In the genomic region with DNA sequence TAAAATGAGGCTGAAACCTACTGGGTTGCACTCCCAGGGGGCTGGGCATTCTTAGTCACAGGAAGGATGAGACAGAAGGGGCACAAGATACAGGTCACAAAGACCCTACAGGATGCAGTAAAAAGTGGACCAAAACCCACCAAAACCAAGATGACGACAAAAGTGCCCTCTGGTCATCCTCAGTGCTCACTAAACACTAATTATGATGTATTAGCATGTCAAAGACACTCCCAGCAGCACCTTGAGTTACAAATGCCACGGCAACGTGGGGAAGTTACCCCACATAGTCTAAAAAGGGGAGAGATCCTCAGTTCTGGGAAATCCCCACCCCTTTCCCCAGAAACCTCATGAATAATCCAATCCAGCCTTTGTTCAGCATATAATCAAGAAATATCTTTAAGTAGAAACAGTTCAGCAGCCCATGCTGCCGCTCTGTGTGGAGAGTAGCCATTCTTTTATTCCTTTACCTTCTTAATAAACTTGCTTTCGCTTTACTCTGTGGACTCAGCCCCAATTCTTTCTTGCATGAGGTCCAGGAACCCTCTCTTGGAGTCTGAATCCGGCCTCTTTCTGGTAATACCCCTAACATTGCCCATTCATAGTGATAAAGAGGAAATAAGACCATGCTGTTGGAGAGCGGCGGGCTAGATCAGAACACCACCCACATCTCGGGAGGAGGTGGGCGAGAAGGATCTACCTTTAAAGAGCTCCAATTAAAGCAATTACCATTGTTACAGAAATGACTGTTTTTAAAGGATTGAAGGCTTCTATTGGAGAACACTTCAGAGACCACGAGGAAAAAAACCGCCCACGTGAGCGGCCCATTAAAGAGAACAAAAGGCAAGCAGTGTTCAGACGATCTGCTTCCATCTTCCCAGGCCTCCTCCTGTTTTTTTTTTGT, we compare ENCODE assay signal across 9 cellular contexts.
DNase-seq lines count a peak whose midpoint lies in the region; ATAC-seq and TF ChIP-seq lines count a peak whose summit lies in the region.
"Had no signal": no experiment of that assay in that cellular context is flagged by ENCODE, and none has a peak within 500 bp of the region (broad histone marks: within the 10 kb centered on the region; RNA-seq: fewer than 3 reads in every experiment).

No MANE protein-coding gene starts in this region.

- no peaks in the 10 kb centered on the region for H3K9me3 ChIP-seq in CD8-positive, alpha-beta memory T cell (ENCODE audit: low read length)
- H3K9me3 ChIP-seq in endodermal cell (ENCODE audit: control insufficient read depth, low read length), result no peaks in the 10 kb centered on the region
- no peaks in the 10 kb centered on the region for H3K9me3 ChIP-seq in sigmoid colon
- H3K9me3 ChIP-seq in osteoblast (ENCODE audit: low read depth, low read length), result no peaks in the 10 kb centered on the region

- no peaks in the 10 kb centered on the region for H3K36me3 ChIP-seq in CD8-positive, alpha-beta memory T cell (ENCODE audit: insufficient read depth, low read length)
- H3K36me3 ChIP-seq in endodermal cell (ENCODE audit: control insufficient read depth, insufficient read depth, low read length) (no peaks in the 10 kb centered on the region), sigmoid colon (no peaks in the 10 kb centered on the region), osteoblast (ENCODE audit: insufficient read depth, low read length) (no peaks in the 10 kb centered on the region)

- no peaks in the 10 kb centered on the region for H3K79me2 ChIP-seq in osteoblast (ENCODE audit: insufficient read depth, low read length)

- intact Hi-C loops in sigmoid colon (cut with DNase I), result no loop called here

- no peak for TF ChIP-seq POLR2A in sigmoid colon (IDR thresholded peaks at IDR 0.05)

- H3K9me3 Mint-ChIP-seq in CD8-positive, alpha-beta memory T cell, result no peaks in the 10 kb centered on the region
- H3K9me3 Mint-ChIP-seq in T-helper 2 cell treated with Interferon-gamma antibody and Interleukin-4, amounts not matched to agents 5 μg/mL and 100 μg/mL, for 36 hours, result no peaks in the 10 kb centered on the region
- H3K9me3 Mint-ChIP-seq in endodermal cell, result no peaks in the 10 kb centered on the region

- H3K4me3 ChIP-seq in CD8-positive, alpha-beta memory T cell (ENCODE audit: low read length), result no peak overlapping the region
- H3K4me3 ChIP-seq in endodermal cell (ENCODE audit: low read length) (no peak overlapping the region), sigmoid colon (no peak overlapping the region), osteoblast (ENCODE audit: insufficient read depth, low read length) (no peak overlapping the region)

- H3K27me3 Mint-ChIP-seq in CD8-positive, alpha-beta memory T cell, result peaks cover 5 to 8% of the 10 kb centered on the region in 2 donors
- no peaks in the 10 kb centered on the region for H3K27me3 Mint-ChIP-seq in T-helper 2 cell treated with Interferon-gamma antibody and Interleukin-4, amounts not matched to agents 5 μg/mL and 100 μg/mL, for 36 hours (ENCODE audit: low read depth)
- H3K27me3 Mint-ChIP-seq in endodermal cell (ENCODE audit: insufficient read depth), result no peaks in the 10 kb centered on the region

- POLR2A ChIA-PET in CD8-positive, alpha-beta memory T cell (lab: Charles Lee), result no interaction called here

- H3K4me2 ChIP-seq in osteoblast (ENCODE audit: insufficient read depth, low read length), result no peak overlapping the region

- no peaks in the 10 kb centered on the region for H3K36me3 Mint-ChIP-seq in CD8-positive, alpha-beta memory T cell
- H3K36me3 Mint-ChIP-seq in T-helper 2 cell treated with Interferon-gamma antibody and Interleukin-4, amounts not matched to agents 5 μg/mL and 100 μg/mL, for 36 hours (ENCODE audit: low read depth), result no peaks in the 10 kb centered on the region
- H3K36me3 Mint-ChIP-seq in endodermal cell (ENCODE audit: low read depth), result no peaks in the 10 kb centered on the region

- no peaks in the 10 kb centered on the region for H3K27me3 ChIP-seq in CD8-positive, alpha-beta memory T cell (ENCODE audit: insufficient read depth, low read length, poor library complexity, severe bottlenecking)
- H3K27me3 ChIP-seq in endodermal cell (ENCODE audit: control insufficient read depth, insufficient read depth, low read length, poor library complexity, severe bottlenecking), result no peaks in the 10 kb centered on the region
- peaks cover 0 to 5% (median 0%) of the 10 kb centered on the region in 3 donors for H3K27me3 ChIP-seq in sigmoid colon
- H3K27me3 ChIP-seq in osteoblast (ENCODE audit: insufficient read depth, low read length), result peaks cover 4% of the 10 kb centered on the region

- TF ChIP-seq EP300 in sigmoid colon (IDR thresholded peaks at IDR 0.05), result no peak

- in situ Hi-C loops in ACHN (cut with HindIII; ENCODE audit: low pct_ligation_motif_present, low pct_unique_long_range_greater_than_20kb, low sequenced_read_pairs), result no loop called here

- 75 to 82% methylated on average over 7 to 15 of the region's 15 CpGs for WGBS in endodermal cell (ENCODE audit: insufficient coverage in 1 of 2, insufficient read length in 1 of 2), 2 experiments
- WGBS in sigmoid colon, 2 donors, result 68 to 71% methylated on average over 15 of the region's 15 CpGs

- ATAC-seq in GM19351 (IDR thresholded peaks at IDR 0.05; ENCODE audit: unreplicated experiment), result peak; percentile 55

- peaks cover 5% of the 10 kb centered on the region for H3K4me1 ChIP-seq in CD8-positive, alpha-beta memory T cell (ENCODE audit: insufficient read depth, low read length)
- H3K4me1 ChIP-seq in endodermal cell (ENCODE audit: control insufficient read depth, insufficient read depth, low read length) (no peaks in the 10 kb centered on the region), sigmoid colon (no peaks in the 10 kb centered on the region), osteoblast (ENCODE audit: insufficient read depth, low read length) (no peaks in the 10 kb centered on the region)

- peak overlapping the region in 6 of 8 donors; percentile 8 to 70 (median 27) for H3K27ac Mint-ChIP-seq in CD8-positive, alpha-beta memory T cell
- no peak overlapping the region for H3K27ac Mint-ChIP-seq in T-helper 2 cell treated with Interferon-gamma antibody and Interleukin-4, amounts not matched to agents 5 μg/mL and 100 μg/mL, for 36 hours
- H3K27ac Mint-ChIP-seq in endodermal cell, result no peak overlapping the region

- no peak for DNase-seq in CD8-positive, alpha-beta memory T cell
- DNase-seq in T-helper 2 cell treated with Interferon-gamma antibody and Interleukin-4, amounts not matched to agents 5 μg/mL and 100 μg/mL, for 36 hours (ENCODE audit: low spot score), result peak; percentile 27
- DNase-seq in endodermal cell, result peak; percentile 24
- DNase-seq in sigmoid colon, result no peak
- no peak for DNase-seq in NCI-H2107 (lab: John Stamatoyannopoulos, UW)
- no peak for DNase-seq in osteoblast (ENCODE audit: insufficient read length, low spot score, missing footprints)
- no peak for DNase-seq in ACHN
- DNase-seq: DMS79 treated with DMSO at 0.1 percent for 48 hours had no signal

- no peak overlapping the region for H3K27ac ChIP-seq in CD8-positive, alpha-beta memory T cell (ENCODE audit: low read depth, low read length)
- H3K27ac ChIP-seq in endodermal cell (ENCODE audit: low read depth, low read length), result peak overlapping the region; percentile 17
- H3K27ac ChIP-seq in sigmoid colon, result no peak overlapping the region
- H3K27ac ChIP-seq in osteoblast (ENCODE audit: low read depth, low read length), result no peak overlapping the region

- no peak for TF ChIP-seq CTCF in endodermal cell (conservative IDR thresholded peaks at IDR 0.05)
- no peak for TF ChIP-seq CTCF in sigmoid colon (IDR thresholded peaks at IDR 0.05)
- TF ChIP-seq CTCF in osteoblast (IDR thresholded peaks at IDR 0.05; ENCODE audit: extremely low read depth, low read depth, low read length), result no peak

- H2AFZ ChIP-seq in osteoblast (ENCODE audit: low read length), result no peak overlapping the region

- peak overlapping the region; percentile 39 to 76 (median 71) for H3K4me3 Mint-ChIP-seq in CD8-positive, alpha-beta memory T cell
- H3K4me3 Mint-ChIP-seq in T-helper 2 cell treated with Interferon-gamma antibody and Interleukin-4, amounts not matched to agents 5 μg/mL and 100 μg/mL, for 36 hours, result no peak overlapping the region
- H3K4me3 Mint-ChIP-seq in endodermal cell, result no peak overlapping the region

- peaks cover 12 to 22% (median 20%) of the 10 kb centered on the region in 3 donors for H3K4me1 Mint-ChIP-seq in CD8-positive, alpha-beta memory T cell
- peaks cover 9% of the 10 kb centered on the region for H3K4me1 Mint-ChIP-seq in T-helper 2 cell treated with Interferon-gamma antibody and Interleukin-4, amounts not matched to agents 5 μg/mL and 100 μg/mL, for 36 hours (ENCODE audit: low read depth)
- peaks cover 5% of the 10 kb centered on the region for H3K4me1 Mint-ChIP-seq in endodermal cell

- H4K20me1 ChIP-seq in osteoblast (ENCODE audit: insufficient read depth, low read length), result no peaks in the 10 kb centered on the region

- H3K9ac ChIP-seq in endodermal cell (ENCODE audit: extremely low read depth, low read length, poor library complexity, severe bottlenecking), result no peak overlapping the region

- CTCF ChIA-PET in CD8-positive, alpha-beta memory T cell (lab: Charles Lee), result no interaction called here

Comparison
In these comparisons a context has a peak if more than half of its experiments do, and no peak if none do; other contexts are left out.
1. DNase-seq: peak in T-helper 2 cell treated with Interferon-gamma antibody and Interleukin-4, amounts not matched to agents 5 μg/mL and 100 μg/mL, for 36 hours (single experiment) and endodermal cell (single experiment); none in CD8-positive, alpha-beta memory T cell (0 of 5), sigmoid colon (single experiment), NCI-H2107 (single experiment), osteoblast (single experiment) and ACHN (single experiment).
2. H3K27ac Mint-ChIP-seq: peak in CD8-positive, alpha-beta memory T cell (6 of 8); none in T-helper 2 cell treated with Interferon-gamma antibody and Interleukin-4, amounts not matched to agents 5 μg/mL and 100 μg/mL, for 36 hours (single experiment) and endodermal cell (single experiment).
3. H3K4me3 Mint-ChIP-seq: peak in CD8-positive, alpha-beta memory T cell (7 of 7); none in T-helper 2 cell treated with Interferon-gamma antibody and Interleukin-4, amounts not matched to agents 5 μg/mL and 100 μg/mL, for 36 hours (single experiment) and endodermal cell (single experiment).